2 cellular contexts compared by ENCODE assay signal in genomic region chr18:56307771-56308170, GRCh38.
TF ChIP-seq lines count a peak whose summit lies in the region.

No MANE protein-coding gene starts in this region.

TF ChIP-seq in GM23338, 12 proteins besides CTCF, POLR2A, EP300 and RAD21 (continued from another document):
- TF ChIP-seq, protein P1, sequence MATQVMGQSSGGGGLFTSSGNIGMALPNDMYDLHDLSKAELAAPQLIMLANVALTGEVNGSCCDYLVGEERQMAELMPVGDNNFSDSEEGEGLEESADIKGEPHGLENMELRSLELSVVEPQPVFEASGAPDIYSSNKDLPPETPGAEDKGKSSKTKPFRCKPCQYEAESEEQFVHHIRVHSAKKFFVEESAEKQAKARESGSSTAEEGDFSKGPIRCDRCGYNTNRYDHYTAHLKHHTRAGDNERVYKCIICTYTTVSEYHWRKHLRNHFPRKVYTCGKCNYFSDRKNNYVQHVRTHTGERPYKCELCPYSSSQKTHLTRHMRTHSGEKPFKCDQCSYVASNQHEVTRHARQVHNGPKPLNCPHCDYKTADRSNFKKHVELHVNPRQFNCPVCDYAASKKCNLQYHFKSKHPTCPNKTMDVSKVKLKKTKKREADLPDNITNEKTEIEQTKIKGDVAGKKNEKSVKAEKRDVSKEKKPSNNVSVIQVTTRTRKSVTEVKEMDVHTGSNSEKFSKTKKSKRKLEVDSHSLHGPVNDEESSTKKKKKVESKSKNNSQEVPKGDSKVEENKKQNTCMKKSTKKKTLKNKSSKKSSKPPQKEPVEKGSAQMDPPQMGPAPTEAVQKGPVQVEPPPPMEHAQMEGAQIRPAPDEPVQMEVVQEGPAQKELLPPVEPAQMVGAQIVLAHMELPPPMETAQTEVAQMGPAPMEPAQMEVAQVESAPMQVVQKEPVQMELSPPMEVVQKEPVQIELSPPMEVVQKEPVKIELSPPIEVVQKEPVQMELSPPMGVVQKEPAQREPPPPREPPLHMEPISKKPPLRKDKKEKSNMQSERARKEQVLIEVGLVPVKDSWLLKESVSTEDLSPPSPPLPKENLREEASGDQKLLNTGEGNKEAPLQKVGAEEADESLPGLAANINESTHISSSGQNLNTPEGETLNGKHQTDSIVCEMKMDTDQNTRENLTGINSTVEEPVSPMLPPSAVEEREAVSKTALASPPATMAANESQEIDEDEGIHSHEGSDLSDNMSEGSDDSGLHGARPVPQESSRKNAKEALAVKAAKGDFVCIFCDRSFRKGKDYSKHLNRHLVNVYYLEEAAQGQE (IDR thresholded peaks at IDR 0.05; ENCODE audit: unreplicated experiment) = no peak
- TF ChIP-seq EZH2 (IDR thresholded peaks at IDR 0.05; ENCODE audit: low read depth, unreplicated experiment) = no peak

TF ChIP-seq in WTC11, 78 proteins besides CTCF, POLR2A, EP300 and RAD21 (continued from another document):
- TF ChIP-seq STAT6 (CRISPR knock-in tag; conservative IDR thresholded peaks at IDR 0.05; ENCODE audit: low read depth) (no peak), TEAD4 (CRISPR knock-in tag; IDR thresholded peaks at IDR 0.05) (no peak)
TF ChIP-seq in WTC11: peak in this region for 0.
